Comparison of ENCODE assay signal across 8 cellular contexts in the genomic region with DNA sequence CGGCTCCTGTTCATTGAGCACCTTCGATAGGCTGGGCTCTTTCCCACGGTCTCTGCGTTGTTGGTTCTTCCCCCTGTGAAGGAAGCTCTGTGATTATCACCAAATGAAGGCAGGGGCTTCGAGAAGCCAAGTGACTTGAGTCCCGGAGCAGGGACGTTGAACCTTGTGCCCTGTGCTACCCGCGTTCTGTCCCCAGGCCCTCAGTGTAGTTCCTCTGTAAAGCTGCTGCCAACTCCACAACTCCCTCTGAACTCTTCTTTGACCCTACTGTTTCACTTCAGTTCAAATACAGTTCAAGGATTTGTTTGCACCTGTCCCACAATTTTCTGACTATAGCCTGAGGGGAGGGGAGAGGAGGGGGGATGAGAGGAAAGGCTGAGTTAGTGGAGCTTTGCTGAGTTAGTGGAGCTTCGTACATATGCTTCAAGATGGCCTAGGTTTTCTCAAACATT. TPM values are rescaled to one million over a fixed set of nuclear protein-coding genes. Genes with fewer than 3 reads are reported as not detected.
DNase-seq lines count a peak whose midpoint lies in the region; ATAC-seq and TF ChIP-seq lines count a peak whose summit lies in the region.

No MANE protein-coding gene starts in this region.

- H3K4me3 Mint-ChIP-seq in WTC11 = peak overlapping the region; percentile 94

- peak overlapping the region; percentile 99 for H3K27ac Mint-ChIP-seq in WTC11

- H3K9me3 Mint-ChIP-seq in WTC11 = no peaks in the 10 kb centered on the region

- H3K27me3 Mint-ChIP-seq in WTC11 (ENCODE audit: low read depth) = no peaks in the 10 kb centered on the region

- no peaks in the 10 kb centered on the region for H3K36me3 ChIP-seq in ACC112 (ENCODE audit: insufficient read depth, low read length)
- peaks cover 12% of the 10 kb centered on the region for H3K36me3 ChIP-seq in left ventricle myocardium inferior

- intact Hi-C loops in left ventricle myocardium inferior (cut with micrococcal nuclease) = no loop called here

- H3K27ac ChIP-seq in ACC112 (ENCODE audit: low read depth, low read length) = peak overlapping the region; percentile 87
- peak overlapping the region; percentile 94 for H3K27ac ChIP-seq in left ventricle myocardium inferior (replicated peaks)
- H3K27ac ChIP-seq in skin epidermis = peak overlapping the region; percentile 46 to 98 (median 95)

- DNase-seq in WTC11 (ENCODE audit: low spot score) = no peak
- DNase-seq in left ventricle myocardium inferior = no peak
- DNase-seq in omental fat pad (ENCODE audit: low spot score) = no peak
- DNase-seq in mesenteric fat pad (ENCODE audit: low spot score) = no peak

- H3K4me1 ChIP-seq in ACC112 (ENCODE audit: control insufficient read depth, insufficient read depth, low read length, unreplicated experiment) (no peaks in the 10 kb centered on the region), left ventricle myocardium inferior (peaks cover 4% of the 10 kb centered on the region)

- H3K27me3 ChIP-seq in ACC112 (ENCODE audit: insufficient read depth, low read length) (no peaks in the 10 kb centered on the region), left ventricle myocardium inferior (ENCODE audit: low read depth) (no peaks in the 10 kb centered on the region)

- H3K4me3 ChIP-seq in ACC112 (ENCODE audit: low read depth, low read length) (peak overlapping the region; percentile 94), left ventricle myocardium inferior (peak overlapping the region; percentile 76), skin epidermis (peak overlapping the region; percentile 21 to 65 (median 58))

- H3K79me2 ChIP-seq in ACC112 (ENCODE audit: control insufficient read depth, insufficient read depth, low read length, unreplicated experiment) = peaks cover 11% of the 10 kb centered on the region

- H2AFZ ChIP-seq in ACC112 (ENCODE audit: low read length, unreplicated experiment) = peak overlapping the region; percentile 74

- H3K4me1 Mint-ChIP-seq in WTC11 = peaks cover 29% of the 10 kb centered on the region

- no peaks in the 10 kb centered on the region for H3K9me3 ChIP-seq in left ventricle myocardium inferior (replicated peaks)

- ATAC-seq in GM21515 (IDR thresholded peaks at IDR 0.05; ENCODE audit: unreplicated experiment) = peak; percentile 1
- ATAC-seq in WTC11 = no peak
- ATAC-seq in omental fat pad (ENCODE audit: low FRiP score) = no peak
- ATAC-seq in GM21390 (IDR thresholded peaks at IDR 0.05; ENCODE audit: unreplicated experiment) = no peak

- TF ChIP-seq CTCF in WTC11 (IDR thresholded peaks at IDR 0.05) (no peak), left ventricle myocardium inferior (IDR thresholded peaks at IDR 0.05; ENCODE audit: borderline replicate concordance) (no peak), omental fat pad (IDR thresholded peaks at IDR 0.05) (no peak)

- CTCF ChIA-PET in WTC11 (lab: Charles Lee) = no interaction called here

- POLR2A ChIA-PET in WTC11 (lab: Charles Lee) = interaction anchor here (0.7 to 1.4 kb wide), 5 partner anchors 138 to 597 kb away, joined by 3 to 4 read pairs (median 3); a partner anchor contains a TSS

- peaks cover 11% of the 10 kb centered on the region for H3K36me3 Mint-ChIP-seq in WTC11

TF ChIP-seq in WTC11, 78 proteins besides CTCF, POLR2A, EP300 and RAD21:
- TF ChIP-seq, protein P1, sequence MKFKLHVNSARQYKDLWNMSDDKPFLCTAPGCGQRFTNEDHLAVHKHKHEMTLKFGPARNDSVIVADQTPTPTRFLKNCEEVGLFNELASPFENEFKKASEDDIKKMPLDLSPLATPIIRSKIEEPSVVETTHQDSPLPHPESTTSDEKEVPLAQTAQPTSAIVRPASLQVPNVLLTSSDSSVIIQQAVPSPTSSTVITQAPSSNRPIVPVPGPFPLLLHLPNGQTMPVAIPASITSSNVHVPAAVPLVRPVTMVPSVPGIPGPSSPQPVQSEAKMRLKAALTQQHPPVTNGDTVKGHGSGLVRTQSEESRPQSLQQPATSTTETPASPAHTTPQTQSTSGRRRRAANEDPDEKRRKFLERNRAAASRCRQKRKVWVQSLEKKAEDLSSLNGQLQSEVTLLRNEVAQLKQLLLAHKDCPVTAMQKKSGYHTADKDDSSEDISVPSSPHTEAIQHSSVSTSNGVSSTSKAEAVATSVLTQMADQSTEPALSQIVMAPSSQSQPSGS (CRISPR knock-in tag; IDR thresholded peaks at IDR 0.05; ENCODE audit: borderline replicate concordance, low read depth) = no peak
- TF ChIP-seq, protein P2, sequence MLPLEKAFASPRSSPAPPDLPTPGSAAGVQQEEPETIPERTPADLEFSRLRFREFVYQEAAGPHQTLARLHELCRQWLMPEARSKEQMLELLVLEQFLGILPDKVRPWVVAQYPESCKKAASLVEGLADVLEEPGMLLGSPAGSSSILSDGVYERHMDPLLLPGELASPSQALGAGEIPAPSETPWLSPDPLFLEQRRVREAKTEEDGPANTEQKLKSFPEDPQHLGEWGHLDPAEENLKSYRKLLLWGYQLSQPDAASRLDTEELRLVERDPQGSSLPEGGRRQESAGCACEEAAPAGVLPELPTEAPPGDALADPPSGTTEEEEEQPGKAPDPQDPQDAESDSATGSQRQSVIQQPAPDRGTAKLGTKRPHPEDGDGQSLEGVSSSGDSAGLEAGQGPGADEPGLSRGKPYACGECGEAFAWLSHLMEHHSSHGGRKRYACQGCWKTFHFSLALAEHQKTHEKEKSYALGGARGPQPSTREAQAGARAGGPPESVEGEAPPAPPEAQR (CRISPR knock-in tag; IDR thresholded peaks at IDR 0.05) = no peak
- TF ChIP-seq, protein P3, sequence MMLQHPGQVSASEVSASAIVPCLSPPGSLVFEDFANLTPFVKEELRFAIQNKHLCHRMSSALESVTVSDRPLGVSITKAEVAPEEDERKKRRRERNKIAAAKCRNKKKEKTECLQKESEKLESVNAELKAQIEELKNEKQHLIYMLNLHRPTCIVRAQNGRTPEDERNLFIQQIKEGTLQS (CRISPR knock-in tag; conservative IDR thresholded peaks at IDR 0.05) = no peak
- TF ChIP-seq ZNF121 (CRISPR knock-in tag; IDR thresholded peaks at IDR 0.05) (no peak), ZNF416 (CRISPR knock-in tag; IDR thresholded peaks at IDR 0.05) (no peak), ATF1 (CRISPR knock-in tag; IDR thresholded peaks at IDR 0.05) (no peak), GRHL2 (CRISPR knock-in tag; IDR thresholded peaks at IDR 0.05; ENCODE audit: insufficient replicate concordance, severe bottlenecking) (no peak), ZNF396 (CRISPR knock-in tag; IDR thresholded peaks at IDR 0.05; ENCODE audit: borderline replicate concordance) (no peak), CBFB (CRISPR knock-in tag; IDR thresholded peaks at IDR 0.05; ENCODE audit: low read depth) (no peak), SP1 (CRISPR knock-in tag; conservative IDR thresholded peaks at IDR 0.05) (no peak), TP53 (CRISPR knock-in tag; IDR thresholded peaks at IDR 0.05) (no peak), FOXK1 (CRISPR knock-in tag; IDR thresholded peaks at IDR 0.05) (no peak), TEAD4 (CRISPR knock-in tag; IDR thresholded peaks at IDR 0.05) (no peak)
- TF ChIP-seq, protein P4, sequence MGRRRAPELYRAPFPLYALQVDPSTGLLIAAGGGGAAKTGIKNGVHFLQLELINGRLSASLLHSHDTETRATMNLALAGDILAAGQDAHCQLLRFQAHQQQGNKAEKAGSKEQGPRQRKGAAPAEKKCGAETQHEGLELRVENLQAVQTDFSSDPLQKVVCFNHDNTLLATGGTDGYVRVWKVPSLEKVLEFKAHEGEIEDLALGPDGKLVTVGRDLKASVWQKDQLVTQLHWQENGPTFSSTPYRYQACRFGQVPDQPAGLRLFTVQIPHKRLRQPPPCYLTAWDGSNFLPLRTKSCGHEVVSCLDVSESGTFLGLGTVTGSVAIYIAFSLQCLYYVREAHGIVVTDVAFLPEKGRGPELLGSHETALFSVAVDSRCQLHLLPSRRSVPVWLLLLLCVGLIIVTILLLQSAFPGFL (CRISPR knock-in tag; IDR thresholded peaks at IDR 0.05; ENCODE audit: borderline replicate concordance) = no peak
- TF ChIP-seq, protein P5, sequence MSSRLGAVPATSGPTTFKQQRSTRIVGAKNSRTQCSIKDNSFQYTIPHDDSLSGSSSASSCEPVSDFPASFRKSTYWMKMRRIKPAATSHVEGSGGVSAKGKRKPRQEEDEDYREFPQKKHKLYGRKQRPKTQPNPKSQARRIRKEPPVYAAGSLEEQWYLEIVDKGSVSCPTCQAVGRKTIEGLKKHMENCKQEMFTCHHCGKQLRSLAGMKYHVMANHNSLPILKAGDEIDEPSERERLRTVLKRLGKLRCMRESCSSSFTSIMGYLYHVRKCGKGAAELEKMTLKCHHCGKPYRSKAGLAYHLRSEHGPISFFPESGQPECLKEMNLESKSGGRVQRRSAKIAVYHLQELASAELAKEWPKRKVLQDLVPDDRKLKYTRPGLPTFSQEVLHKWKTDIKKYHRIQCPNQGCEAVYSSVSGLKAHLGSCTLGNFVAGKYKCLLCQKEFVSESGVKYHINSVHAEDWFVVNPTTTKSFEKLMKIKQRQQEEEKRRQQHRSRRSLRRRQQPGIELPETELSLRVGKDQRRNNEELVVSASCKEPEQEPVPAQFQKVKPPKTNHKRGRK (CRISPR knock-in tag; IDR thresholded peaks at IDR 0.05; ENCODE audit: borderline replicate concordance) = no peak
- TF ChIP-seq, protein P6, sequence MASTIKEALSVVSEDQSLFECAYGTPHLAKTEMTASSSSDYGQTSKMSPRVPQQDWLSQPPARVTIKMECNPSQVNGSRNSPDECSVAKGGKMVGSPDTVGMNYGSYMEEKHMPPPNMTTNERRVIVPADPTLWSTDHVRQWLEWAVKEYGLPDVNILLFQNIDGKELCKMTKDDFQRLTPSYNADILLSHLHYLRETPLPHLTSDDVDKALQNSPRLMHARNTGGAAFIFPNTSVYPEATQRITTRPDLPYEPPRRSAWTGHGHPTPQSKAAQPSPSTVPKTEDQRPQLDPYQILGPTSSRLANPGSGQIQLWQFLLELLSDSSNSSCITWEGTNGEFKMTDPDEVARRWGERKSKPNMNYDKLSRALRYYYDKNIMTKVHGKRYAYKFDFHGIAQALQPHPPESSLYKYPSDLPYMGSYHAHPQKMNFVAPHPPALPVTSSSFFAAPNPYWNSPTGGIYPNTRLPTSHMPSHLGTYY (CRISPR knock-in tag; IDR thresholded peaks at IDR 0.05) = no peak
- TF ChIP-seq, protein P7, sequence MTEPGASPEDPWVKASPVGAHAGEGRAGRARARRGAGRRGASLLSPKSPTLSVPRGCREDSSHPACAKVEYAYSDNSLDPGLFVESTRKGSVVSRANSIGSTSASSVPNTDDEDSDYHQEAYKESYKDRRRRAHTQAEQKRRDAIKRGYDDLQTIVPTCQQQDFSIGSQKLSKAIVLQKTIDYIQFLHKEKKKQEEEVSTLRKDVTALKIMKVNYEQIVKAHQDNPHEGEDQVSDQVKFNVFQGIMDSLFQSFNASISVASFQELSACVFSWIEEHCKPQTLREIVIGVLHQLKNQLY (CRISPR knock-in tag; IDR thresholded peaks at IDR 0.05) = no peak
TF ChIP-seq in WTC11: peak in this region for 0.

RNA-seq across cellular contexts. Expression of a gene that starts 0.6 kb away (rescaled TPM):
- total RNA-seq in WTC11 (2021) (27.5 to 30.6 TPM (median 29.6 TPM) in 3 replicates), left ventricle myocardium inferior (9.0 TPM), omental fat pad (10 to 100 TPM; 24.5 to 47.9 (median 26.2) TPM), mesenteric fat pad (30.1 TPM)
